ENCODE assay signal across 26 cellular contexts in genomic region chr5:134835623-134836022, GRCh38. TPM values are rescaled to one million over a fixed set of nuclear protein-coding genes. Genes with fewer than 3 reads are reported as not detected.
DNase-seq lines count a peak whose midpoint lies in the region; ATAC-seq, FAIRE-seq and TF ChIP-seq lines count a peak whose summit lies in the region.
"Had no signal": no experiment of that assay in that cellular context is flagged by ENCODE, and none has a peak within 500 bp of the region (broad histone marks: within the 10 kb centered on the region; RNA-seq: fewer than 3 reads in every experiment).

No MANE protein-coding gene starts in this region.

- H3K9me3 ChIP-seq in HEK293 (ENCODE audit: control insufficient read depth, insufficient read depth, low read depth, low read length) (no peaks in the 10 kb centered on the region), small intestine (ENCODE audit: control insufficient read depth, low read depth) (no peaks in the 10 kb centered on the region)
- H3K9me3 ChIP-seq: A549; BE2C; BLaER1 treated with 17β-estradiol and CSF1 and Interleukin-3, amounts not matched to agents 10 nM and 100 nM had no signal

- no peak overlapping the region for H3K4me3 ChIP-seq in HEK293 (ENCODE audit: low read depth, low read length)
- no peak overlapping the region for H3K4me3 ChIP-seq in small intestine (ENCODE audit: low read depth in 1 of 2, low read length in 2 of 2)
- H3K4me3 ChIP-seq: A549; BLaER1 treated with 17β-estradiol and CSF1 and Interleukin-3, amounts not matched to agents 10 nM and 100 nM; GM23338 had no signal

- no peak for ATAC-seq in WTC11
- ATAC-seq: A549, GM23338, HCT116 had no signal

- CTCF ChIA-PET in HEK293 (lab: Yijun Ruan, JAX), result interaction anchor here (0.6 kb wide), 2 partner anchors 33 to 410 kb away, joined by 3 to 5 read pairs; no protein-coding TSS in a partner anchor
- CTCF ChIA-PET in WTC11 (lab: Charles Lee), result no interaction called here

- POLR2A ChIA-PET in HEK293 (lab: Yijun Ruan, JAX) (interaction anchor here (1.3 kb wide), 2 partner anchors 10 kb away, joined by 4 to 6 read pairs; partner anchors contain the start of gene C5orf24), WTC11 (lab: Charles Lee) (no interaction called here)

- H3K4me1 Mint-ChIP-seq in WTC11, result no peaks in the 10 kb centered on the region
- peaks cover 23% of the 10 kb centered on the region for H3K4me1 Mint-ChIP-seq in osteocyte (ENCODE audit: unreplicated experiment)
- H3K4me1 Mint-ChIP-seq: CD14-positive monocyte; CD8-positive, alpha-beta memory T cell; GM23338; H9 had no signal

- H3K36me3 ChIP-seq in HEK293 (ENCODE audit: control insufficient read depth in 2 of 2, insufficient read depth in 1 of 2, low read length in 2 of 2) (peaks cover 44 to 69% of the 10 kb centered on the region in 2 experiments), small intestine (ENCODE audit: control insufficient read depth in 2 of 2, insufficient read depth in 2 of 2, low read length in 2 of 2) (no peaks in the 10 kb centered on the region)

- H3K27ac Mint-ChIP-seq in WTC11 (no peak overlapping the region), osteocyte (ENCODE audit: unreplicated experiment) (peak overlapping the region; percentile 79)
- H3K27ac Mint-ChIP-seq: CD4-positive, alpha-beta T cell; GM23338; HFFc6 had no signal

- WGBS in small intestine, 3 donors, result 94 to 97% (median 95%) methylated on average over 2 of the region's 2 CpGs

- no peaks in the 10 kb centered on the region for H3K27me3 Mint-ChIP-seq in WTC11 (ENCODE audit: low read depth)
- no peaks in the 10 kb centered on the region for H3K27me3 Mint-ChIP-seq in osteocyte (ENCODE audit: unreplicated experiment)
- H3K27me3 Mint-ChIP-seq: CD4-positive, alpha-beta T cell; CD8-positive, alpha-beta memory T cell had no signal

- TF ChIP-seq CTCF in HEK293 (tag by site-specific recombination; IDR thresholded peaks at IDR 0.05) (no peak), WTC11 (IDR thresholded peaks at IDR 0.05) (no peak), osteocyte (IDR thresholded peaks at IDR 0.05) (no peak)

- H3K9me3 Mint-ChIP-seq in WTC11, result no peaks in the 10 kb centered on the region
- H3K9me3 Mint-ChIP-seq in osteocyte (ENCODE audit: unreplicated experiment), result no peaks in the 10 kb centered on the region
- H3K9me3 Mint-ChIP-seq: CD4-positive, alpha-beta T cell; CD8-positive, alpha-beta memory T cell; GM23338; H9; HFFc6 had no signal

- no peak overlapping the region for H3K27ac ChIP-seq in HEK293 (ENCODE audit: extremely low read depth, low read depth, low read length)
- no peak overlapping the region for H3K27ac ChIP-seq in small intestine (ENCODE audit: low read depth in 1 of 2, low read length in 1 of 2)
- H3K27ac ChIP-seq: A549; BLaER1 treated with 17β-estradiol and CSF1 and Interleukin-3, amounts not matched to agents 10 nM and 100 nM had no signal

- H3K4me3 Mint-ChIP-seq in WTC11, result no peak overlapping the region
- H3K4me3 Mint-ChIP-seq in osteocyte (ENCODE audit: unreplicated experiment), result no peak overlapping the region
- H3K4me3 Mint-ChIP-seq: CD14-positive monocyte; CD4-positive, alpha-beta T cell; CD8-positive, alpha-beta memory T cell; GM23338; H9; HFFc6 had no signal

- no peak for FAIRE-seq in small intestine (lab: Jason Lieb, UNC)
- FAIRE-seq: A549, GM12891, GM18507 had no signal

- H3K4me1 ChIP-seq in HEK293 (ENCODE audit: control insufficient read depth, insufficient read depth, low read length) (no peaks in the 10 kb centered on the region), small intestine (ENCODE audit: control insufficient read depth in 2 of 2, insufficient read depth in 1 of 2, low read depth in 1 of 2, low read length in 1 of 2) (no peaks in the 10 kb centered on the region)
- H3K4me1 ChIP-seq: BE2C; BLaER1 treated with 17β-estradiol and CSF1 and Interleukin-3, amounts not matched to agents 10 nM and 100 nM had no signal

- DNase-seq in WTC11 (ENCODE audit: low spot score) (no peak), osteocyte (ENCODE audit: extremely low spot score, unreplicated experiment) (no peak), small intestine (no peak), COLO668 (lab: John Stamatoyannopoulos, UW; ENCODE audit: unreplicated experiment) (no peak), NCI-H146 (lab: John Stamatoyannopoulos, UW) (no peak)
- DNase-seq: 8988T; ACHN; AML-193; BE2C; Calu3; CD4-positive, alpha-beta T cell; CD8-positive, alpha-beta memory T cell; COR-L47; DMS53; DMS79 treated with DMSO at 0.1 percent for 48 hours; GF-D8; H9; HFFc6 had no signal

- no peaks in the 10 kb centered on the region for H3K27me3 ChIP-seq in small intestine (ENCODE audit: control insufficient read depth in 2 of 2, insufficient read depth in 2 of 2, low read length in 2 of 2)
- H3K27me3 ChIP-seq: BE2C; BLaER1 treated with 17β-estradiol and CSF1 and Interleukin-3, amounts not matched to agents 10 nM and 100 nM had no signal

- H3K36me3 Mint-ChIP-seq in WTC11 (peaks cover 46% of the 10 kb centered on the region), osteocyte (ENCODE audit: unreplicated experiment) (peaks cover 10% of the 10 kb centered on the region)

TF ChIP-seq in HEK293, 187 proteins besides CTCF, POLR2A, EP300 and RAD21:
- no peak for TF ChIP-seq ELK4 (IDR thresholded peaks at IDR 0.05; ENCODE audit: borderline replicate concordance, low read depth, low read length)
- TF ChIP-seq MZF1 (tag by site-specific recombination; IDR thresholded peaks at IDR 0.05; ENCODE audit: borderline replicate concordance), result no peak
- peak; percentile 96 for TF ChIP-seq ZNF121 (tag by site-specific recombination; IDR thresholded peaks at IDR 0.05)
- TF ChIP-seq ZNF473 (tag by site-specific recombination; IDR thresholded peaks at IDR 0.05), result no peak
- no peak for TF ChIP-seq ZBTB49 (tag by site-specific recombination; IDR thresholded peaks at IDR 0.05; ENCODE audit: low read depth)
TF ChIP-seq in HEK293: peak in this region for 1.

TF ChIP-seq in WTC11, 78 proteins besides CTCF, POLR2A, EP300 and RAD21:
- TF ChIP-seq ESRRA (CRISPR knock-in tag; IDR thresholded peaks at IDR 0.05; ENCODE audit: borderline replicate concordance), result no peak
- no peak for TF ChIP-seq NFYB (CRISPR knock-in tag; conservative IDR thresholded peaks at IDR 0.05; ENCODE audit: low read depth)
- no peak for TF ChIP-seq MXD4 (CRISPR knock-in tag; IDR thresholded peaks at IDR 0.05; ENCODE audit: borderline replicate concordance)
- no peak for TF ChIP-seq PRRX2 (CRISPR knock-in tag; IDR thresholded peaks at IDR 0.05)
- peak; percentile 25; the same call in 1 of the 2 replicates for TF ChIP-seq ZNF121 (CRISPR knock-in tag; IDR thresholded peaks at IDR 0.05)
- no peak for TF ChIP-seq TEAD1 (CRISPR knock-in tag; IDR thresholded peaks at IDR 0.05)
TF ChIP-seq in WTC11: peak in this region for 1.

RNA-seq across cellular contexts. Expression of gene C5orf24, which starts 10.1 kb away (rescaled TPM):
- 15.7 to 21.2 TPM (median 20.6 TPM) in 3 replicates for total RNA-seq in WTC11 (2021)
- total RNA-seq in osteocyte, result 81.7 and 81.8 TPM in 2 replicates
- polyA plus RNA-seq in small intestine, result 10 to 100 TPM; 13.2 to 20.6 (median 19.2) TPM

RNA-seq across cellular contexts. Expression of gene TXNDC15, which starts 38.5 kb away (rescaled TPM):
- total RNA-seq in WTC11 (2021) (26.1 to 28.7 TPM (median 26.1 TPM) in 3 replicates), osteocyte (68.2 and 75.7 TPM in 2 replicates)
- polyA plus RNA-seq in small intestine, result 10 to 100 TPM; 11.9 to 51.5 (median 37.3) TPM

Comparison
In these comparisons a context has a peak if more than half of its experiments do, and no peak if none do; other contexts are left out.
1. Of the 8 proteins assayed by ChIP-seq in both HEK293 and WTC11: peak only in HEK293: none; only in WTC11: none; in both: ZNF121; in neither: 7.